In genomic region chr19:18896421-18896841, GRCh38 we compare ENCODE assay signal across 9 cellular contexts. TPM values are rescaled to one million over a fixed set of nuclear protein-coding genes. Genes with fewer than 3 reads are reported as not detected.
DNase-seq lines count a peak whose midpoint lies in the region; ATAC-seq, FAIRE-seq and TF ChIP-seq lines count a peak whose summit lies in the region.
"Had no signal": no experiment of that assay in that cellular context is flagged by ENCODE, and none has a peak within 500 bp of the region (broad histone marks: within the 10 kb centered on the region; RNA-seq: fewer than 3 reads in every experiment).

No MANE protein-coding gene starts in this region.

- no peak for ATAC-seq in K562
- ATAC-seq in GM21576 (IDR thresholded peaks at IDR 0.05; ENCODE audit: unreplicated experiment): no peak
- no peak for ATAC-seq in GM21528 (IDR thresholded peaks at IDR 0.05; ENCODE audit: low FRiP score, unreplicated experiment)

- WGBS in K562 (ENCODE audit: insufficient coverage, low coverage, missing lambda C conversion rate): 63% methylated on average over 11 of the region's 33 CpGs

- DNase-seq in AG08395 (ENCODE audit: low spot score): peak; percentile 45
- DNase-seq in GM20000 (ENCODE audit: low spot score): peak; percentile 63
- DNase-seq in K562 (ENCODE audit: extremely low read depth in 1 of 4, low spot score in 3 of 4): no peak
- DNase-seq in midbrain (lab: John Stamatoyannopoulos, UW): peak; percentile 47
- no peak for DNase-seq in NCI-H2171 treated with DMSO at 0.1 percent for 48 hours (lab: John Stamatoyannopoulos, UW)
- no peak for DNase-seq in NCI-H446 treated with DMSO at 0.1 percent for 48 hours (lab: John Stamatoyannopoulos, UW)

- intact Hi-C loops in K562 (cut with micrococcal nuclease): loop anchor here (5.0 kb wide), 1 partner anchor 241 kb away; the partner anchor contains the start of gene TMEM161A

- no peak overlapping the region for H3K4me2 ChIP-seq in K562 (ENCODE audit: insufficient read depth, low read length)

- in situ Hi-C loops in K562 (cut with MboI): no loop called here

- H2AFZ ChIP-seq in K562 (ENCODE audit: low read depth, low read length): no peak overlapping the region

- FAIRE-seq in K562 (lab: Jason Lieb, UNC): no peak
- FAIRE-seq: TTC549 had no signal

- CTCF ChIA-PET in K562 (lab: Yijun Ruan, JAX; ENCODE audit: low intra/inter-chr PET ratio): interaction anchor here (1.7 kb wide), 1 partner anchor 90 kb away, joined by 11 read pairs; no protein-coding TSS in a partner anchor

- peaks cover 17% of the 10 kb centered on the region for H4K20me1 ChIP-seq in K562 (replicated peaks; ENCODE audit: control insufficient read depth, insufficient read depth, low read length)

- POLR2A ChIA-PET in K562 (lab: Yijun Ruan, JAX): interaction anchor here (1.0 to 1.4 kb wide), 2 partner anchors 10 to 23 kb away, joined by 3 to 4 read pairs; partner anchors contain the start of genes COPE and DDX49

- H3K27me3 ChIP-seq in K562 (ENCODE audit: control insufficient read depth in 2 of 2, insufficient read depth in 2 of 2, low read length in 2 of 2): peaks cover 0 to 5% of the 10 kb centered on the region in 2 experiments; a peak in 1 of 5 replicates

- no peak for TF ChIP-seq POLR2A in K562 (conservative IDR thresholded peaks at IDR 0.05)

- peaks cover 3% of the 10 kb centered on the region for H3K9me1 ChIP-seq in K562 (ENCODE audit: control insufficient read depth, insufficient read depth, low read length)

- no TSS peak for BruUV-seq in K562 (replicated peaks; lab: Mats Ljungman, UMichigan)

- H3K27ac ChIP-seq in K562 (ENCODE audit: extremely low read depth, low read depth, low read length): no peak overlapping the region

- peaks cover 12 to 63% of the 10 kb centered on the region in 2 experiments for H3K4me1 ChIP-seq in K562 (replicated peaks in 1 of 2; ENCODE audit: control insufficient read depth in 2 of 2, insufficient read depth in 2 of 2, low read length in 2 of 2)

- no peak overlapping the region for H3K4me3 ChIP-seq in K562

- TF ChIP-seq CTCF in GM20000 (IDR thresholded peaks at IDR 0.05; ENCODE audit: extremely low read depth, missing control alignments) (no peak), K562 (IDR thresholded peaks at IDR 0.05 in 2 of 3, conservative IDR thresholded peaks at IDR 0.05 in 1 of 3; ENCODE audit: insufficient read depth in 2 of 3, low read depth in 1 of 3, low read length in 3 of 3) (no peak)

- H3K9ac ChIP-seq in K562 (ENCODE audit: insufficient read depth in 1 of 2, low read depth in 2 of 2, low read length in 2 of 2): no peak overlapping the region

- H3K36me3 ChIP-seq in K562 (ENCODE audit: control insufficient read depth, insufficient read depth, low read length): peaks cover 24% of the 10 kb centered on the region; the same call in 1 of the 3 replicates

- no peaks in the 10 kb centered on the region for H3K79me2 ChIP-seq in K562 (ENCODE audit: control insufficient read depth, insufficient read depth, low read length)

- TF ChIP-seq EP300 in K562 (IDR thresholded peaks at IDR 0.05; ENCODE audit: low read length): no peak

- no peak for TF ChIP-seq RAD21 in K562 (CRISPR knock-in tag; conservative IDR thresholded peaks at IDR 0.05 in 1 of 2, IDR thresholded peaks at IDR 0.05 in 1 of 2)

- H3K9me3 ChIP-seq in K562 (replicated peaks; ENCODE audit: control insufficient read depth, insufficient read depth, low read depth, low read length): no peaks in the 10 kb centered on the region

TF ChIP-seq in K562, 482 proteins besides CTCF, POLR2A, EP300 and RAD21:
- TF ChIP-seq HDAC6 (IDR thresholded peaks at IDR 0.05; ENCODE audit: low read depth, low read length) (0 out of 2 replicates have a peak, but pooled peaks have one; percentile 30), NELFE (IDR thresholded peaks at IDR 0.05; ENCODE audit: insufficient read depth, insufficient read length) (no peak), MEF2A (IDR thresholded peaks at IDR 0.05; ENCODE audit: control insufficient read depth, low read depth, low read length) (no peak), ZBTB7A (IDR thresholded peaks at IDR 0.05; ENCODE audit: borderline replicate concordance, control insufficient read depth, low read depth, low read length) (no peak)
TF ChIP-seq in K562: peak in this region for 1.

RNA-seq across cellular contexts. Expression of gene CERS1, which starts 0.5 kb away (rescaled TPM):
- 1.3 and 6.2 TPM in 2 replicates for total RNA-seq in K562 (2011; cell fraction: chromatin; rRNA removed; ENCODE audit: low replicate concordance)
- total RNA-seq in K562 (2011; cell fraction: nucleolus; rRNA removed): 4.2 and 5.0 TPM in 2 replicates
- total RNA-seq in K562 (2011; cell fraction: nucleoplasm; rRNA removed): 1.5 and 3.7 TPM in 2 replicates
- total RNA-seq in K562 (2014; rRNA removed) (0.86 TPM in 2 replicates), K562 (2014; rRNA removed; fragmentation: Illumina TruSeq; extraction: Trizol) (0.13 and 0.33 TPM in 2 replicates), K562 (2015; rRNA removed; fragmentation: Illumina TruSeq; extraction: Trizol) (0.43 and 1.4 TPM in 2 replicates), K562 (2021) (1.5 and 1.7 TPM in 2 replicates)
- polyA plus RNA-seq in K562 (2011; rRNA removed) (1.5 and 3.8 TPM in 2 replicates), K562 (2014; fragmentation: Illumina TruSeq; extraction: Trizol) (0.80 and 1.7 TPM in 2 replicates), K562 (2014; fragmentation: Nextera tagmentation; extraction: Ambion mirVana) (not detected), K562 (2014; rRNA removed) (1.1 TPM in 2 replicates)
- polyA plus RNA-seq in K562 (2011; cell fraction: cytosol; rRNA removed): 5.5 and 5.7 TPM in 2 replicates
- polyA plus RNA-seq in K562 (2011; cell fraction: nucleus; rRNA removed): 3.7 and 4.0 TPM in 2 replicates
- 0.71 and 0.87 TPM in 2 replicates for polyA plus RNA-seq in K562 (2012)
- polyA minus RNA-seq in K562 (2011; rRNA and poly(A)+ RNA removed): 1.1 and 2.3 TPM in 2 replicates
- 1.2 and 3.5 TPM in 2 replicates for polyA minus RNA-seq in K562 (2011; cell fraction: cytosol; rRNA and poly(A)+ RNA removed)
- polyA minus RNA-seq in K562 (2011; cell fraction: nucleus; rRNA and poly(A)+ RNA removed): 0.40 and 0.78 TPM in 2 replicates

RNA-seq across cellular contexts. Expression of gene COPE, which starts 22.8 kb away (rescaled TPM):
- total RNA-seq in K562 (2011; cell fraction: chromatin; rRNA removed; ENCODE audit: low replicate concordance): 63.5 and 278 TPM in 2 replicates
- total RNA-seq in K562 (2011; cell fraction: nucleolus; rRNA removed): 249 and 252 TPM in 2 replicates
- total RNA-seq in K562 (2011; cell fraction: nucleoplasm; rRNA removed): 127 and 141 TPM in 2 replicates
- total RNA-seq in K562 (2014; rRNA removed): 239 and 305 TPM in 2 replicates
- total RNA-seq in K562 (2014; rRNA removed; fragmentation: Illumina TruSeq; extraction: Trizol): 19.2 and 33.2 TPM in 2 replicates
- 130 and 147 TPM in 2 replicates for total RNA-seq in K562 (2015; rRNA removed; fragmentation: Illumina TruSeq; extraction: Trizol)
- 273 and 289 TPM in 2 replicates for total RNA-seq in K562 (2021)
- polyA plus RNA-seq in K562 (2011; rRNA removed): 159 and 263 TPM in 2 replicates
- 307 and 533 TPM in 2 replicates for polyA plus RNA-seq in K562 (2011; cell fraction: cytosol; rRNA removed)
- polyA plus RNA-seq in K562 (2011; cell fraction: nucleus; rRNA removed): 164 and 210 TPM in 2 replicates
- 176 and 372 TPM in 2 replicates for polyA plus RNA-seq in K562 (2012)
- 50.1 and 152 TPM in 2 replicates for polyA plus RNA-seq in K562 (2014; fragmentation: Illumina TruSeq; extraction: Trizol)
- polyA plus RNA-seq in K562 (2014; fragmentation: Nextera tagmentation; extraction: Ambion mirVana): 10 to 100 TPM in 1 of 2 experiments, 1 to 10 TPM in 1; 5.8 to 18.3 TPM
- polyA plus RNA-seq in K562 (2014; rRNA removed): 230 and 233 TPM in 2 replicates
- 43.6 and 67.0 TPM in 2 replicates for polyA minus RNA-seq in K562 (2011; rRNA and poly(A)+ RNA removed)
- polyA minus RNA-seq in K562 (2011; cell fraction: cytosol; rRNA and poly(A)+ RNA removed): 103 and 143 TPM in 2 replicates
- 49.1 and 66.3 TPM in 2 replicates for polyA minus RNA-seq in K562 (2011; cell fraction: nucleus; rRNA and poly(A)+ RNA removed)

RNA-seq across cellular contexts. Expression of gene DDX49, which starts 23.1 kb away (rescaled TPM):
- total RNA-seq in K562 (2011; cell fraction: chromatin; rRNA removed; ENCODE audit: low replicate concordance): 17.3 and 60.1 TPM in 2 replicates
- total RNA-seq in K562 (2011; cell fraction: nucleolus; rRNA removed): 53.9 and 64.9 TPM in 2 replicates
- total RNA-seq in K562 (2011; cell fraction: nucleoplasm; rRNA removed): 23.2 and 29.4 TPM in 2 replicates
- 113 and 149 TPM in 2 replicates for total RNA-seq in K562 (2014; rRNA removed)
- 26.2 and 45.7 TPM in 2 replicates for total RNA-seq in K562 (2014; rRNA removed; fragmentation: Illumina TruSeq; extraction: Trizol)
- 51.1 and 57.8 TPM in 2 replicates for total RNA-seq in K562 (2015; rRNA removed; fragmentation: Illumina TruSeq; extraction: Trizol)
- 78.9 and 88.6 TPM in 2 replicates for total RNA-seq in K562 (2021)
- 35.6 and 43.2 TPM in 2 replicates for polyA plus RNA-seq in K562 (2011; rRNA removed)
- 53.9 and 97.8 TPM in 2 replicates for polyA plus RNA-seq in K562 (2011; cell fraction: cytosol; rRNA removed)
- 37.4 and 64.0 TPM in 2 replicates for polyA plus RNA-seq in K562 (2011; cell fraction: nucleus; rRNA removed)
- polyA plus RNA-seq in K562 (2012): 53.0 and 58.9 TPM in 2 replicates
- polyA plus RNA-seq in K562 (2014; fragmentation: Illumina TruSeq; extraction: Trizol): 33.3 and 53.3 TPM in 2 replicates
- 1 to 10 TPM; 1.1 to 6.3 TPM for polyA plus RNA-seq in K562 (2014; fragmentation: Nextera tagmentation; extraction: Ambion mirVana)
- polyA plus RNA-seq in K562 (2014; rRNA removed): 61.3 and 65.9 TPM in 2 replicates
- 27.6 and 57.1 TPM in 2 replicates for polyA minus RNA-seq in K562 (2011; rRNA and poly(A)+ RNA removed)
- 34.9 and 39.1 TPM in 2 replicates for polyA minus RNA-seq in K562 (2011; cell fraction: cytosol; rRNA and poly(A)+ RNA removed)
- 23.5 and 26.5 TPM in 2 replicates for polyA minus RNA-seq in K562 (2011; cell fraction: nucleus; rRNA and poly(A)+ RNA removed)

RNA-seq across cellular contexts. Expression of gene HOMER3, which starts 44.6 kb away (rescaled TPM):
- 9.9 and 22.2 TPM in 2 replicates for total RNA-seq in K562 (2011; cell fraction: chromatin; rRNA removed; ENCODE audit: low replicate concordance)
- total RNA-seq in K562 (2011; cell fraction: nucleolus; rRNA removed): 12.0 and 12.4 TPM in 2 replicates
- 9.1 and 12.6 TPM in 2 replicates for total RNA-seq in K562 (2011; cell fraction: nucleoplasm; rRNA removed)
- total RNA-seq in K562 (2014; rRNA removed) (4.2 and 6.8 TPM in 2 replicates), K562 (2014; rRNA removed; fragmentation: Illumina TruSeq; extraction: Trizol) (1.2 and 1.3 TPM in 2 replicates), K562 (2015; rRNA removed; fragmentation: Illumina TruSeq; extraction: Trizol) (1.5 and 2.7 TPM in 2 replicates), K562 (2021) (3.4 and 4.1 TPM in 2 replicates)
- polyA plus RNA-seq in K562 (2011; rRNA removed) (5.1 and 10.3 TPM in 2 replicates), K562 (2014; fragmentation: Illumina TruSeq; extraction: Trizol) (2.9 and 4.7 TPM in 2 replicates), K562 (2014; fragmentation: Nextera tagmentation; extraction: Ambion mirVana) (not detected), K562 (2014; rRNA removed) (3.7 and 6.4 TPM in 2 replicates)
- polyA plus RNA-seq in K562 (2011; cell fraction: cytosol; rRNA removed): 9.6 and 10.5 TPM in 2 replicates
- polyA plus RNA-seq in K562 (2011; cell fraction: nucleus; rRNA removed): 9.2 and 20.4 TPM in 2 replicates
- polyA plus RNA-seq in K562 (2012): 2.4 and 5.5 TPM in 2 replicates
- 2.5 and 2.9 TPM in 2 replicates for polyA minus RNA-seq in K562 (2011; rRNA and poly(A)+ RNA removed)
- 3.3 and 6.9 TPM in 2 replicates for polyA minus RNA-seq in K562 (2011; cell fraction: cytosol; rRNA and poly(A)+ RNA removed)
- 3.4 and 8.3 TPM in 2 replicates for polyA minus RNA-seq in K562 (2011; cell fraction: nucleus; rRNA and poly(A)+ RNA removed)

Comparison
In these comparisons a context has a peak if more than half of its experiments do, and no peak if none do; other contexts are left out.
1. DNase-seq: peak in AG08395 (single experiment), GM20000 (single experiment) and midbrain (single experiment); none in K562 (0 of 4), NCI-H2171 treated with DMSO at 0.1 percent for 48 hours (single experiment) and NCI-H446 treated with DMSO at 0.1 percent for 48 hours (single experiment).